1 cellular context compared by ENCODE assay signal in the genomic region with DNA sequence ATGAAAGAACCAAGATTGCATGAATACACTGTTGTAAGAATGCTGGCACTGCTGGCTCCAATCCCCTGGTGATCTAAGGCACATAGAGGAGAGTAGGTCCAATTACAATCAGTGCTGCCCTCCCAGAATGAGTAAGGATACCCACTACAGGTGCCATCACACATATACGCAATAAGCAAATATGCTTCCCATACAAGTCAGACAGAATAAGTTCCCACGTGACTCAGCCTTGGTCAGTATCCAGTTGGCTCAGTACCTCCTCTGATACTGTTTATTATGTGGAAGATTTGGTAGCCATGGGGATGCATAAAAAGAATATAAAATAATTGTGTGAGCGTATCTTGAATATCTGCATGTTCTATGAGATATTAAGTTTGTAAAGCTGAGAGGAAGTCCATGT.
TF ChIP-seq lines count a peak whose summit lies in the region.

No MANE protein-coding gene starts in this region.

TF ChIP-seq in K562, 482 proteins besides CTCF, POLR2A, EP300 and RAD21:
- TF ChIP-seq, protein P1, sequence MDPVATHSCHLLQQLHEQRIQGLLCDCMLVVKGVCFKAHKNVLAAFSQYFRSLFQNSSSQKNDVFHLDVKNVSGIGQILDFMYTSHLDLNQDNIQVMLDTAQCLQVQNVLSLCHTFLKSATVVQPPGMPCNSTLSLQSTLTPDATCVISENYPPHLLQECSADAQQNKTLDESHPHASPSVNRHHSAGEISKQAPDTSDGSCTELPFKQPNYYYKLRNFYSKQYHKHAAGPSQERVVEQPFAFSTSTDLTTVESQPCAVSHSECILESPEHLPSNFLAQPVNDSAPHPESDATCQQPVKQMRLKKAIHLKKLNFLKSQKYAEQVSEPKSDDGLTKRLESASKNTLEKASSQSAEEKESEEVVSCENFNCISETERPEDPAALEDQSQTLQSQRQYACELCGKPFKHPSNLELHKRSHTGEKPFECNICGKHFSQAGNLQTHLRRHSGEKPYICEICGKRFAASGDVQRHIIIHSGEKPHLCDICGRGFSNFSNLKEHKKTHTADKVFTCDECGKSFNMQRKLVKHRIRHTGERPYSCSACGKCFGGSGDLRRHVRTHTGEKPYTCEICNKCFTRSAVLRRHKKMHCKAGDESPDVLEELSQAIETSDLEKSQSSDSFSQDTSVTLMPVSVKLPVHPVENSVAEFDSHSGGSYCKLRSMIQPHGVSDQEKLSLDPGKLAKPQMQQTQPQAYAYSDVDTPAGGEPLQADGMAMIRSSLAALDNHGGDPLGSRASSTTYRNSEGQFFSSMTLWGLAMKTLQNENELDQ (CRISPR knock-in tag; IDR thresholded peaks at IDR 0.05; ENCODE audit: borderline replicate concordance): no peak
- no peak for TF ChIP-seq NONO (IDR thresholded peaks at IDR 0.05; ENCODE audit: low read depth in 2 of 2, low read length in 1 of 2)
- TF ChIP-seq HSF4 (CRISPR knock-in tag; IDR thresholded peaks at IDR 0.05; ENCODE audit: borderline replicate concordance): no peak
- TF ChIP-seq HLTF (IDR thresholded peaks at IDR 0.05): no peak
- TF ChIP-seq PHF8 (IDR thresholded peaks at IDR 0.05; ENCODE audit: borderline replicate concordance, low read length): no peak
- no peak for TF ChIP-seq CC2D1A (IDR thresholded peaks at IDR 0.05)
- TF ChIP-seq, protein P2, sequence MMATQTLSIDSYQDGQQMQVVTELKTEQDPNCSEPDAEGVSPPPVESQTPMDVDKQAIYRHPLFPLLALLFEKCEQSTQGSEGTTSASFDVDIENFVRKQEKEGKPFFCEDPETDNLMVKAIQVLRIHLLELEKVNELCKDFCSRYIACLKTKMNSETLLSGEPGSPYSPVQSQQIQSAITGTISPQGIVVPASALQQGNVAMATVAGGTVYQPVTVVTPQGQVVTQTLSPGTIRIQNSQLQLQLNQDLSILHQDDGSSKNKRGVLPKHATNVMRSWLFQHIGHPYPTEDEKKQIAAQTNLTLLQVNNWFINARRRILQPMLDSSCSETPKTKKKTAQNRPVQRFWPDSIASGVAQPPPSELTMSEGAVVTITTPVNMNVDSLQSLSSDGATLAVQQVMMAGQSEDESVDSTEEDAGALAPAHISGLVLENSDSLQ (IDR thresholded peaks at IDR 0.05): no peak
- no peak for TF ChIP-seq ZNF696 (CRISPR knock-in tag; conservative IDR thresholded peaks at IDR 0.05)
TF ChIP-seq in K562: peak in this region for 0.
